In genomic region chr22:46815559-46815895, GRCh38 we compare ENCODE assay signal across 2 cellular contexts.
TF ChIP-seq lines count a peak whose summit lies in the region.

No MANE protein-coding gene starts in this region.

TF ChIP-seq in A549, 52 proteins besides CTCF, POLR2A, EP300 and RAD21 (continued from another document):
- no peak for TF ChIP-seq CBX8 (IDR thresholded peaks at IDR 0.05)
- no peak for TF ChIP-seq HES2 (IDR thresholded peaks at IDR 0.05)
- no peak for TF ChIP-seq REST (IDR thresholded peaks at IDR 0.05)
- TF ChIP-seq HEYL (CRISPR knock-in tag; IDR thresholded peaks at IDR 0.05) = no peak
- TF ChIP-seq CEBPB (IDR thresholded peaks at IDR 0.05) = no peak
- no peak for TF ChIP-seq HOXB5 (CRISPR knock-in tag; IDR thresholded peaks at IDR 0.05)
- no peak for TF ChIP-seq MYC (IDR thresholded peaks at IDR 0.05; ENCODE audit: borderline replicate concordance, low read length)
- TF ChIP-seq ZFP36 (IDR thresholded peaks at IDR 0.05; ENCODE audit: borderline replicate concordance, partially characterized antibody) = no peak
- no peak for TF ChIP-seq KDM1A (IDR thresholded peaks at IDR 0.05; ENCODE audit: low read depth)

TF ChIP-seq in IMR-90, 13 proteins besides CTCF, POLR2A, EP300 and RAD21 (continued from another document):
- TF ChIP-seq CHD1 (IDR thresholded peaks at IDR 0.05; ENCODE audit: low read depth, low read length) (no peak), ELK1 (IDR thresholded peaks at IDR 0.05; ENCODE audit: borderline replicate concordance, low read depth, low read length) (no peak), FOS (IDR thresholded peaks at IDR 0.05; ENCODE audit: low read depth, low read length) (no peak), MAZ (IDR thresholded peaks at IDR 0.05; ENCODE audit: borderline replicate concordance, low read depth, low read length) (no peak), MAFK (IDR thresholded peaks at IDR 0.05; ENCODE audit: low read depth, low read length) (no peak), CEBPB (IDR thresholded peaks at IDR 0.05; ENCODE audit: low read depth, low read length) (no peak), NFE2L2 (IDR thresholded peaks at IDR 0.05; ENCODE audit: low read depth, low read length) (no peak), BHLHE40 (IDR thresholded peaks at IDR 0.05; ENCODE audit: low read depth, low read length) (no peak), RCOR1 (IDR thresholded peaks at IDR 0.05; ENCODE audit: insufficient replicate concordance, low read length) (no peak)
